ENCODE assay signal across 1 cellular context in the genomic region with DNA sequence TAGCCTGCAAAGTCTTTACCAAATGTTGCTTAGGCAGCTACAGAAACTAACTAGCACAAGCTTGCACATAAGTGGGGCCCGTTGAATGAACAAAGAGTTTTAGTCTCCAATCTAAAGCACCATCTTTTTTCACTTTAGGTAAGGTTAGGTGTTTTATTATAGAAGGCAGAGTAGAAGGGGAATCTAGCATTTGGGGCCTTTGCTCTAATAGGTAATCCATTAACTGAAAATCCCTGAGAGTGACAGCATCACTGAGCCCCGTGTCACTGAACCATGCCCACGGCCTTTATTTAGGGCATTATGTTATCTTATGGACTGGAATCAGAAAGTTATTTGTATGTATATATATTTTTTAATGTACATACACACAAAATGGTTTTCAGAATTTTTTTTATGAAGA.
A peak's percentile ranks its signal among the peaks of the same experiment; 100 is the strongest.
TF ChIP-seq lines count a peak whose summit lies in the region.

No MANE protein-coding gene starts in this region.

TF ChIP-seq in GM12878, 131 proteins besides CTCF, POLR2A, EP300 and RAD21 (continues in another document):
- no peak for TF ChIP-seq BCL11A (IDR thresholded peaks at IDR 0.05; ENCODE audit: low read depth, low read length)
- TF ChIP-seq KAT2A (conservative IDR thresholded peaks at IDR 0.05; ENCODE audit: control insufficient read depth, low read depth, low read length): no peak
- TF ChIP-seq STAT1 (conservative IDR thresholded peaks at IDR 0.05): no peak
- no peak for TF ChIP-seq CREB1 (IDR thresholded peaks at IDR 0.05; ENCODE audit: low read depth)
- TF ChIP-seq ZNF622 (IDR thresholded peaks at IDR 0.05): no peak
- peak; percentile 69 for TF ChIP-seq ATF7 (IDR thresholded peaks at IDR 0.05; ENCODE audit: low read depth)
- TF ChIP-seq, protein P1, sequence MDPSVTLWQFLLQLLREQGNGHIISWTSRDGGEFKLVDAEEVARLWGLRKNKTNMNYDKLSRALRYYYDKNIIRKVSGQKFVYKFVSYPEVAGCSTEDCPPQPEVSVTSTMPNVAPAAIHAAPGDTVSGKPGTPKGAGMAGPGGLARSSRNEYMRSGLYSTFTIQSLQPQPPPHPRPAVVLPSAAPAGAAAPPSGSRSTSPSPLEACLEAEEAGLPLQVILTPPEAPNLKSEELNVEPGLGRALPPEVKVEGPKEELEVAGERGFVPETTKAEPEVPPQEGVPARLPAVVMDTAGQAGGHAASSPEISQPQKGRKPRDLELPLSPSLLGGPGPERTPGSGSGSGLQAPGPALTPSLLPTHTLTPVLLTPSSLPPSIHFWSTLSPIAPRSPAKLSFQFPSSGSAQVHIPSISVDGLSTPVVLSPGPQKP (IDR thresholded peaks at IDR 0.05; ENCODE audit: low read depth, low read length): no peak
- TF ChIP-seq, protein P2, sequence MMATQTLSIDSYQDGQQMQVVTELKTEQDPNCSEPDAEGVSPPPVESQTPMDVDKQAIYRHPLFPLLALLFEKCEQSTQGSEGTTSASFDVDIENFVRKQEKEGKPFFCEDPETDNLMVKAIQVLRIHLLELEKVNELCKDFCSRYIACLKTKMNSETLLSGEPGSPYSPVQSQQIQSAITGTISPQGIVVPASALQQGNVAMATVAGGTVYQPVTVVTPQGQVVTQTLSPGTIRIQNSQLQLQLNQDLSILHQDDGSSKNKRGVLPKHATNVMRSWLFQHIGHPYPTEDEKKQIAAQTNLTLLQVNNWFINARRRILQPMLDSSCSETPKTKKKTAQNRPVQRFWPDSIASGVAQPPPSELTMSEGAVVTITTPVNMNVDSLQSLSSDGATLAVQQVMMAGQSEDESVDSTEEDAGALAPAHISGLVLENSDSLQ (IDR thresholded peaks at IDR 0.05): peak; percentile 89
- TF ChIP-seq CHD1 (IDR thresholded peaks at IDR 0.05; ENCODE audit: low read depth, low read length): no peak
- TF ChIP-seq CHD2 (IDR thresholded peaks at IDR 0.05; ENCODE audit: borderline replicate concordance, low read depth, low read length): no peak
- no peak for TF ChIP-seq ZZZ3 (IDR thresholded peaks at IDR 0.05; ENCODE audit: control insufficient read depth, insufficient read length, low read depth)
- no peak for TF ChIP-seq BRCA1 (IDR thresholded peaks at IDR 0.05; ENCODE audit: low read depth, low read length)
- TF ChIP-seq RAD51 (IDR thresholded peaks at IDR 0.05): no peak
- no peak for TF ChIP-seq RCOR1 (conservative IDR thresholded peaks at IDR 0.05; ENCODE audit: low read depth, low read length)
- 0 out of 2 replicates have a peak, but pooled peaks have one; percentile 35 for TF ChIP-seq DPF2 (IDR thresholded peaks at IDR 0.05)
- 0 out of 2 replicates have a peak, but pooled peaks have one; percentile 35 for TF ChIP-seq NR2F1 (conservative IDR thresholded peaks at IDR 0.05)
- TF ChIP-seq TAF1 (IDR thresholded peaks at IDR 0.05; ENCODE audit: borderline replicate concordance, low read depth, low read length): no peak
- TF ChIP-seq POLR2AphosphoS5 (IDR thresholded peaks at IDR 0.05; ENCODE audit: low read length): no peak
- TF ChIP-seq RFX5 (IDR thresholded peaks at IDR 0.05; ENCODE audit: low read depth, low read length): no peak
- no peak for TF ChIP-seq CEBPB (IDR thresholded peaks at IDR 0.05; ENCODE audit: borderline replicate concordance in 1 of 2, low read depth in 2 of 2, low read length in 2 of 2)
- TF ChIP-seq BMI1 (IDR thresholded peaks at IDR 0.05; ENCODE audit: borderline replicate concordance): no peak
- no peak for TF ChIP-seq KDM1A (IDR thresholded peaks at IDR 0.05; ENCODE audit: borderline replicate concordance)
- no peak for TF ChIP-seq ESRRA (IDR thresholded peaks at IDR 0.05; ENCODE audit: low read length)
- TF ChIP-seq BACH1 (IDR thresholded peaks at IDR 0.05; ENCODE audit: borderline replicate concordance): no peak
- TF ChIP-seq, protein P3, sequence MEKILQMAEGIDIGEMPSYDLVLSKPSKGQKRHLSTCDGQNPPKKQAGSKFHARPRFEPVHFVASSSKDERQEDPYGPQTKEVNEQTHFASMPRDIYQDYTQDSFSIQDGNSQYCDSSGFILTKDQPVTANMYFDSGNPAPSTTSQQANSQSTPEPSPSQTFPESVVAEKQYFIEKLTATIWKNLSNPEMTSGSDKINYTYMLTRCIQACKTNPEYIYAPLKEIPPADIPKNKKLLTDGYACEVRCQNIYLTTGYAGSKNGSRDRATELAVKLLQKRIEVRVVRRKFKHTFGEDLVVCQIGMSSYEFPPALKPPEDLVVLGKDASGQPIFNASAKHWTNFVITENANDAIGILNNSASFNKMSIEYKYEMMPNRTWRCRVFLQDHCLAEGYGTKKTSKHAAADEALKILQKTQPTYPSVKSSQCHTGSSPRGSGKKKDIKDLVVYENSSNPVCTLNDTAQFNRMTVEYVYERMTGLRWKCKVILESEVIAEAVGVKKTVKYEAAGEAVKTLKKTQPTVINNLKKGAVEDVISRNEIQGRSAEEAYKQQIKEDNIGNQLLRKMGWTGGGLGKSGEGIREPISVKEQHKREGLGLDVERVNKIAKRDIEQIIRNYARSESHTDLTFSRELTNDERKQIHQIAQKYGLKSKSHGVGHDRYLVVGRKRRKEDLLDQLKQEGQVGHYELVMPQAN (conservative IDR thresholded peaks at IDR 0.05): no peak
- TF ChIP-seq, protein P4, sequence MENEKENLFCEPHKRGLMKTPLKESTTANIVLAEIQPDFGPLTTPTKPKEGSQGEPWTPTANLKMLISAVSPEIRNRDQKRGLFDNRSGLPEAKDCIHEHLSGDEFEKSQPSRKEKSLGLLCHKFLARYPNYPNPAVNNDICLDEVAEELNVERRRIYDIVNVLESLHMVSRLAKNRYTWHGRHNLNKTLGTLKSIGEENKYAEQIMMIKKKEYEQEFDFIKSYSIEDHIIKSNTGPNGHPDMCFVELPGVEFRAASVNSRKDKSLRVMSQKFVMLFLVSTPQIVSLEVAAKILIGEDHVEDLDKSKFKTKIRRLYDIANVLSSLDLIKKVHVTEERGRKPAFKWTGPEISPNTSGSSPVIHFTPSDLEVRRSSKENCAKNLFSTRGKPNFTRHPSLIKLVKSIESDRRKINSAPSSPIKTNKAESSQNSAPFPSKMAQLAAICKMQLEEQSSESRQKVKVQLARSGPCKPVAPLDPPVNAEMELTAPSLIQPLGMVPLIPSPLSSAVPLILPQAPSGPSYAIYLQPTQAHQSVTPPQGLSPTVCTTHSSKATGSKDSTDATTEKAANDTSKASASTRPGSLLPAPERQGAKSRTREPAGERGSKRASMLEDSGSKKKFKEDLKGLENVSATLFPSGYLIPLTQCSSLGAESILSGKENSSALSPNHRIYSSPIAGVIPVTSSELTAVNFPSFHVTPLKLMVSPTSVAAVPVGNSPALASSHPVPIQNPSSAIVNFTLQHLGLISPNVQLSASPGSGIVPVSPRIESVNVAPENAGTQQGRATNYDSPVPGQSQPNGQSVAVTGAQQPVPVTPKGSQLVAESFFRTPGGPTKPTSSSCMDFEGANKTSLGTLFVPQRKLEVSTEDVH (IDR thresholded peaks at IDR 0.05; ENCODE audit: low read depth, partially characterized antibody): no peak
- TF ChIP-seq NR2C1 (IDR thresholded peaks at IDR 0.05): no peak
- TF ChIP-seq, protein P5, sequence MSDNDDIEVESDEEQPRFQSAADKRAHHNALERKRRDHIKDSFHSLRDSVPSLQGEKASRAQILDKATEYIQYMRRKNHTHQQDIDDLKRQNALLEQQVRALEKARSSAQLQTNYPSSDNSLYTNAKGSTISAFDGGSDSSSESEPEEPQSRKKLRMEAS (IDR thresholded peaks at IDR 0.05; ENCODE audit: low read depth, low read length): no peak
- TF ChIP-seq RELA (IDR thresholded peaks at IDR 0.05; ENCODE audit: borderline replicate concordance, partially characterized antibody): no peak
- no peak for TF ChIP-seq SREBF1 (IDR thresholded peaks at IDR 0.05; ENCODE audit: low read length)
- no peak for TF ChIP-seq LARP7 (IDR thresholded peaks at IDR 0.05)
- TF ChIP-seq, protein P6, sequence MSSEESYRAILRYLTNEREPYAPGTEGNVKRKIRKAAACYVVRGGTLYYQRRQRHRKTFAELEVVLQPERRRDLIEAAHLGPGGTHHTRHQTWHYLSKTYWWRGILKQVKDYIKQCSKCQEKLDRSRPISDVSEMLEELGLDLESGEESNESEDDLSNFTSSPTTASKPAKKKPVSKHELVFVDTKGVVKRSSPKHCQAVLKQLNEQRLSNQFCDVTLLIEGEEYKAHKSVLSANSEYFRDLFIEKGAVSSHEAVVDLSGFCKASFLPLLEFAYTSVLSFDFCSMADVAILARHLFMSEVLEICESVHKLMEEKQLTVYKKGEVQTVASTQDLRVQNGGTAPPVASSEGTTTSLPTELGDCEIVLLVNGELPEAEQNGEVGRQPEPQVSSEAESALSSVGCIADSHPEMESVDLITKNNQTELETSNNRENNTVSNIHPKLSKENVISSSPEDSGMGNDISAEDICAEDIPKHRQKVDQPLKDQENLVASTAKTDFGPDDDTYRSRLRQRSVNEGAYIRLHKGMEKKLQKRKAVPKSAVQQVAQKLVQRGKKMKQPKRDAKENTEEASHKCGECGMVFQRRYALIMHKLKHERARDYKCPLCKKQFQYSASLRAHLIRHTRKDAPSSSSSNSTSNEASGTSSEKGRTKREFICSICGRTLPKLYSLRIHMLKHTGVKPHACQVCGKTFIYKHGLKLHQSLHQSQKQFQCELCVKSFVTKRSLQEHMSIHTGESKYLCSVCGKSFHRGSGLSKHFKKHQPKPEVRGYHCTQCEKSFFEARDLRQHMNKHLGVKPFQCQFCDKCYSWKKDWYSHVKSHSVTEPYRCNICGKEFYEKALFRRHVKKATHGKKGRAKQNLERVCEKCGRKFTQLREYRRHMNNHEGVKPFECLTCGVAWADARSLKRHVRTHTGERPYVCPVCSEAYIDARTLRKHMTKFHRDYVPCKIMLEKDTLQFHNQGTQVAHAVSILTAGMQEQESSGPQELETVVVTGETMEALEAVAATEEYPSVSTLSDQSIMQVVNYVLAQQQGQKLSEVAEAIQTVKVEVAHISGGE (CRISPR knock-in tag; IDR thresholded peaks at IDR 0.05): no peak
- no peak for TF ChIP-seq FOXK2 (IDR thresholded peaks at IDR 0.05)
- TF ChIP-seq, protein P7, sequence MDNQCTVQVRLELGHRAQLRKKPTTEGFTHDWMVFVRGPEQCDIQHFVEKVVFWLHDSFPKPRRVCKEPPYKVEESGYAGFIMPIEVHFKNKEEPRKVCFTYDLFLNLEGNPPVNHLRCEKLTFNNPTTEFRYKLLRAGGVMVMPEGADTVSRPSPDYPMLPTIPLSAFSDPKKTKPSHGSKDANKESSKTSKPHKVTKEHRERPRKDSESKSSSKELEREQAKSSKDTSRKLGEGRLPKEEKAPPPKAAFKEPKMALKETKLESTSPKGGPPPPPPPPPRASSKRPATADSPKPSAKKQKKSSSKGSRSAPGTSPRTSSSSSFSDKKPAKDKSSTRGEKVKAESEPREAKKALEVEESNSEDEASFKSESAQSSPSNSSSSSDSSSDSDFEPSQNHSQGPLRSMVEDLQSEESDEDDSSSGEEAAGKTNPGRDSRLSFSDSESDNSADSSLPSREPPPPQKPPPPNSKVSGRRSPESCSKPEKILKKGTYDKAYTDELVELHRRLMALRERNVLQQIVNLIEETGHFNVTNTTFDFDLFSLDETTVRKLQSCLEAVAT (IDR thresholded peaks at IDR 0.05): no peak
- no peak for TF ChIP-seq GATAD2B (conservative IDR thresholded peaks at IDR 0.05; ENCODE audit: low read depth)
- TF ChIP-seq, protein P8, sequence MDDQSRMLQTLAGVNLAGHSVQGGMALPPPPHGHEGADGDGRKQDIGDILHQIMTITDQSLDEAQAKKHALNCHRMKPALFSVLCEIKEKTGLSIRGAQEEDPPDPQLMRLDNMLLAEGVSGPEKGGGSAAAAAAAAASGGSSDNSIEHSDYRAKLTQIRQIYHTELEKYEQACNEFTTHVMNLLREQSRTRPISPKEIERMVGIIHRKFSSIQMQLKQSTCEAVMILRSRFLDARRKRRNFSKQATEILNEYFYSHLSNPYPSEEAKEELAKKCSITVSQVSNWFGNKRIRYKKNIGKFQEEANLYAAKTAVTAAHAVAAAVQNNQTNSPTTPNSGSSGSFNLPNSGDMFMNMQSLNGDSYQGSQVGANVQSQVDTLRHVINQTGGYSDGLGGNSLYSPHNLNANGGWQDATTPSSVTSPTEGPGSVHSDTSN (IDR thresholded peaks at IDR 0.05; ENCODE audit: insufficient replicate concordance, low read depth, low read length): peak; percentile 58
- TF ChIP-seq, protein P9, sequence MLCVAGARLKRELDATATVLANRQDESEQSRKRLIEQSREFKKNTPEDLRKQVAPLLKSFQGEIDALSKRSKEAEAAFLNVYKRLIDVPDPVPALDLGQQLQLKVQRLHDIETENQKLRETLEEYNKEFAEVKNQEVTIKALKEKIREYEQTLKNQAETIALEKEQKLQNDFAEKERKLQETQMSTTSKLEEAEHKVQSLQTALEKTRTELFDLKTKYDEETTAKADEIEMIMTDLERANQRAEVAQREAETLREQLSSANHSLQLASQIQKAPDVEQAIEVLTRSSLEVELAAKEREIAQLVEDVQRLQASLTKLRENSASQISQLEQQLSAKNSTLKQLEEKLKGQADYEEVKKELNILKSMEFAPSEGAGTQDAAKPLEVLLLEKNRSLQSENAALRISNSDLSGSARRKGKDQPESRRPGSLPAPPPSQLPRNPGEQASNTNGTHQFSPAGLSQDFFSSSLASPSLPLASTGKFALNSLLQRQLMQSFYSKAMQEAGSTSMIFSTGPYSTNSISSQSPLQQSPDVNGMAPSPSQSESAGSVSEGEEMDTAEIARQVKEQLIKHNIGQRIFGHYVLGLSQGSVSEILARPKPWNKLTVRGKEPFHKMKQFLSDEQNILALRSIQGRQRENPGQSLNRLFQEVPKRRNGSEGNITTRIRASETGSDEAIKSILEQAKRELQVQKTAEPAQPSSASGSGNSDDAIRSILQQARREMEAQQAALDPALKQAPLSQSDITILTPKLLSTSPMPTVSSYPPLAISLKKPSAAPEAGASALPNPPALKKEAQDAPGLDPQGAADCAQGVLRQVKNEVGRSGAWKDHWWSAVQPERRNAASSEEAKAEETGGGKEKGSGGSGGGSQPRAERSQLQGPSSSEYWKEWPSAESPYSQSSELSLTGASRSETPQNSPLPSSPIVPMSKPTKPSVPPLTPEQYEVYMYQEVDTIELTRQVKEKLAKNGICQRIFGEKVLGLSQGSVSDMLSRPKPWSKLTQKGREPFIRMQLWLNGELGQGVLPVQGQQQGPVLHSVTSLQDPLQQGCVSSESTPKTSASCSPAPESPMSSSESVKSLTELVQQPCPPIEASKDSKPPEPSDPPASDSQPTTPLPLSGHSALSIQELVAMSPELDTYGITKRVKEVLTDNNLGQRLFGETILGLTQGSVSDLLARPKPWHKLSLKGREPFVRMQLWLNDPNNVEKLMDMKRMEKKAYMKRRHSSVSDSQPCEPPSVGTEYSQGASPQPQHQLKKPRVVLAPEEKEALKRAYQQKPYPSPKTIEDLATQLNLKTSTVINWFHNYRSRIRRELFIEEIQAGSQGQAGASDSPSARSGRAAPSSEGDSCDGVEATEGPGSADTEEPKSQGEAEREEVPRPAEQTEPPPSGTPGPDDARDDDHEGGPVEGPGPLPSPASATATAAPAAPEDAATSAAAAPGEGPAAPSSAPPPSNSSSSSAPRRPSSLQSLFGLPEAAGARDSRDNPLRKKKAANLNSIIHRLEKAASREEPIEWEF (IDR thresholded peaks at IDR 0.05; ENCODE audit: insufficient replicate concordance, low read depth, low read length): no peak
- TF ChIP-seq, protein P10, sequence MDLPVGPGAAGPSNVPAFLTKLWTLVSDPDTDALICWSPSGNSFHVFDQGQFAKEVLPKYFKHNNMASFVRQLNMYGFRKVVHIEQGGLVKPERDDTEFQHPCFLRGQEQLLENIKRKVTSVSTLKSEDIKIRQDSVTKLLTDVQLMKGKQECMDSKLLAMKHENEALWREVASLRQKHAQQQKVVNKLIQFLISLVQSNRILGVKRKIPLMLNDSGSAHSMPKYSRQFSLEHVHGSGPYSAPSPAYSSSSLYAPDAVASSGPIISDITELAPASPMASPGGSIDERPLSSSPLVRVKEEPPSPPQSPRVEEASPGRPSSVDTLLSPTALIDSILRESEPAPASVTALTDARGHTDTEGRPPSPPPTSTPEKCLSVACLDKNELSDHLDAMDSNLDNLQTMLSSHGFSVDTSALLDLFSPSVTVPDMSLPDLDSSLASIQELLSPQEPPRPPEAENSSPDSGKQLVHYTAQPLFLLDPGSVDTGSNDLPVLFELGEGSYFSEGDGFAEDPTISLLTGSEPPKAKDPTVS (IDR thresholded peaks at IDR 0.05; ENCODE audit: low read depth, low read length): no peak
